In the genomic region with DNA sequence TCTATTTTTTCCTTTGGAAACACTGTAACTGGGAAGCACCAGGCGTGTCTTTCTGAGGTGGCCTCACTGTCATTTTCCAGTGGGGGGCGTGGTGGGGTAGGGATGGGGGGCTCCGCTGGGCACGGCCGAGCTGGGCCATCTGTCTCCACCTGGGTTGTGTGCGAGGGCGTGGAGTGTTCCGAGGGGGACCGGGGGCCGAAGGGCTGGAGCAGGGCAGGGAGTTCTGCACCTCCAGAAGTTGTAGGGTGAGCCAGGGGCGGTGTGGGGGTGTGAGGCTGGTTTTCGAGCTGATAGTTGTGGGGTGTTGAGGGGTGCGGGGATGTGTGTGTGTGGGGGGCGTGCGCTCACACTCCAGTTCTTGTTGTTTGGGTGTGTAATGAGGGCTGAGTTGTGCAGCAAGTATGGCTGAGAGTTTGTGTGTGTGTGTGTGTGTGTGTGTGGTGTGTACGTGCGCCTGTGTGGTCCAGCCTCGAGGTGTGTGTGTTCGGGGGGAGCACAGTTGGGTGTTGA, we compare ENCODE assay signal across 9 cellular contexts. TPM values are rescaled to one million over a fixed set of nuclear protein-coding genes. Genes with fewer than 3 reads are reported as not detected.
DNase-seq lines count a peak whose midpoint lies in the region; ATAC-seq and TF ChIP-seq lines count a peak whose summit lies in the region.
"Had no signal": no experiment of that assay in that cellular context is flagged by ENCODE, and none has a peak within 500 bp of the region (broad histone marks: within the 10 kb centered on the region; RNA-seq: fewer than 3 reads in every experiment).

No MANE protein-coding gene starts in this region.

- POLR2A ChIA-PET in activated B cell treated with CpG ODN at 0.5 μM for 24 hours (lab: Charles Lee), result interaction anchor here (0.6 to 0.7 kb wide), 3 partner anchors 40 to 181 kb away, joined by 4 read pairs; no protein-coding TSS in a partner anchor

- peaks cover 27% of the 10 kb centered on the region for H3K4me1 ChIP-seq in skeletal muscle satellite cell (ENCODE audit: control insufficient read depth, insufficient read depth, low read length)

- no peaks in the 10 kb centered on the region for H3K36me3 Mint-ChIP-seq in activated B cell treated with CpG ODN at 0.5 μM for 24 hours (ENCODE audit: low read depth)

- ATAC-seq in GM19463 (IDR thresholded peaks at IDR 0.05; ENCODE audit: unreplicated experiment), result peak; percentile 15
- ATAC-seq in activated B cell treated with CpG ODN at 0.5 μM for 24 hours (ENCODE audit: low read depth), result peak; percentile 12
- ATAC-seq in left ventricle myocardium superior, result peak; percentile 9
- ATAC-seq: K562 had no signal

- no peaks in the 10 kb centered on the region for H3K9me3 ChIP-seq in skeletal muscle satellite cell (replicated peaks; ENCODE audit: low read length)

- H3K27me3 ChIP-seq in skeletal muscle satellite cell (ENCODE audit: control insufficient read depth, insufficient read depth, low read length), result peaks cover 14% of the 10 kb centered on the region

- H3K27me3 Mint-ChIP-seq in activated B cell treated with CpG ODN at 0.5 μM for 24 hours, result peaks cover 39% of the 10 kb centered on the region

- no peak overlapping the region for H3K27ac Mint-ChIP-seq in activated B cell treated with CpG ODN at 0.5 μM for 24 hours

- H3K36me3 ChIP-seq in skeletal muscle satellite cell (ENCODE audit: insufficient read depth, low read length), result no peaks in the 10 kb centered on the region

- H3K4me3 Mint-ChIP-seq in activated B cell treated with CpG ODN at 0.5 μM for 24 hours, result peak overlapping the region; percentile 86

- H3K9me3 Mint-ChIP-seq in activated B cell treated with CpG ODN at 0.5 μM for 24 hours, result no peaks in the 10 kb centered on the region

- peak overlapping the region; percentile 92 for H3K4me3 ChIP-seq in skeletal muscle satellite cell (ENCODE audit: low read length)
- H3K4me3 ChIP-seq: K562 had no signal

- CTCF ChIA-PET in activated B cell treated with CpG ODN at 0.5 μM for 24 hours (lab: Charles Lee), result interaction anchor here (0.7 to 5.5 kb wide), 5 partner anchors 9 to 182 kb away, joined by 3 to 61 read pairs (median 4); a partner anchor contains a TSS

- peak overlapping the region; percentile 95 for H3K9ac ChIP-seq in skeletal muscle satellite cell (ENCODE audit: low read depth, low read length)

- H3K4me1 Mint-ChIP-seq in activated B cell treated with CpG ODN at 0.5 μM for 24 hours, result peaks cover 27% of the 10 kb centered on the region

- intact Hi-C loops in activated B cell treated with CpG ODN at 0.5 μM for 24 hours (cut with micrococcal nuclease) (no loop called here), left ventricle myocardium superior (cut with micrococcal nuclease) (no loop called here)

- H3K4me2 ChIP-seq in skeletal muscle satellite cell (ENCODE audit: low read length), result peak overlapping the region; percentile 99

- no peak for DNase-seq in activated B cell treated with CpG ODN at 0.5 μM for 24 hours
- DNase-seq in left ventricle myocardium superior, result no peak
- no peak for DNase-seq in NCI-H1048 (lab: John Stamatoyannopoulos, UW)
- no peak for DNase-seq in SKM-1 treated with dmso at 0.1 percent for 144 hours (lab: John Stamatoyannopoulos, UW; ENCODE audit: unreplicated experiment)
- DNase-seq in NCI-H1105 (lab: John Stamatoyannopoulos, UW), result no peak
- no peak for DNase-seq in NCI-H226

- TF ChIP-seq CTCF in activated B cell treated with CpG ODN at 0.5 μM for 24 hours (IDR thresholded peaks at IDR 0.05), result no peak

RNA-seq across cellular contexts. Expression of a gene that starts 10.8 kb away (rescaled TPM):
- total RNA-seq in activated B cell treated with CpG ODN at 0.5 μM for 24 hours (not detected in 2 replicates), left ventricle myocardium superior (1.2 TPM)
- 0.22 and 0.25 TPM in 2 replicates for total RNA-seq in skeletal muscle satellite cell (2012; rRNA removed)

RNA-seq across cellular contexts. Expression of a gene that starts 18.7 kb away (rescaled TPM):
- 20.4 and 20.9 TPM in 2 replicates for total RNA-seq in activated B cell treated with CpG ODN at 0.5 μM for 24 hours
- 7.7 TPM for total RNA-seq in left ventricle myocardium superior
- total RNA-seq in skeletal muscle satellite cell (2012; rRNA removed), result 13.2 and 13.3 TPM in 2 replicates

RNA-seq across cellular contexts. Expression of a gene that starts 29.0 kb away (rescaled TPM):
- 50.9 and 60.7 TPM in 2 replicates for total RNA-seq in activated B cell treated with CpG ODN at 0.5 μM for 24 hours
- 47.8 TPM for total RNA-seq in left ventricle myocardium superior
- 39.8 and 47.8 TPM in 2 replicates for total RNA-seq in skeletal muscle satellite cell (2012; rRNA removed)

RNA-seq across cellular contexts. Expression of a gene that starts 41.4 kb away (rescaled TPM):
- total RNA-seq in activated B cell treated with CpG ODN at 0.5 μM for 24 hours, result not detected in 2 replicates
- 121 TPM for total RNA-seq in left ventricle myocardium superior
- 15.0 and 26.4 TPM in 2 replicates for total RNA-seq in skeletal muscle satellite cell (2012; rRNA removed)
